In the genomic region with DNA sequence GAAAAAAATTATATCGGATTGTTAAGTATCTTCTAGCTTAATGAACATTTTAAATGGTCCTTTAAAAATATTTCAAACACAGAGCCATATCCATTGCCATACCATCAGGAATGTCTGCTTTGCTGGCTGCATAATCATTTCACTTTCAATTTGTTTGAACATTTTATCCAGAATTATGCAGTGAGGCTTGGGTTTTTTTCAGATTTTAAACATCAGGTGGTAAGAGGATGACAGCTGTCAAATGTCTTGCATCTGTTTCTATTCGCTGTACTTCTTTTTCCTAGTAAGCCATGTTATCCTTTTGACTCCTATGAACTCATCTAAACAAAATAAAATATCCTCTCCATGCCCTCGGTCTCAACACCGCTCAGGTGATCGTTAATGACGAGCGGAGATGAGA, we compare ENCODE assay signal across 8 cellular contexts. TPM values are rescaled to one million over a fixed set of nuclear protein-coding genes. Genes with fewer than 3 reads are reported as not detected.
DNase-seq lines count a peak whose midpoint lies in the region; ATAC-seq, FAIRE-seq and TF ChIP-seq lines count a peak whose summit lies in the region.
"Had no signal": no experiment of that assay in that cellular context is flagged by ENCODE, and none has a peak within 500 bp of the region (broad histone marks: within the 10 kb centered on the region; RNA-seq: fewer than 3 reads in every experiment).

No MANE protein-coding gene starts in this region.

- peak overlapping the region; percentile 96 for H3K4me3 ChIP-seq in GM23338
- peak overlapping the region; percentile 96 for H3K4me3 ChIP-seq in fibroblast of mammary gland (ENCODE audit: control insufficient read depth, low read depth, low read length)
- peak overlapping the region; percentile 95 for H3K4me3 ChIP-seq in skeletal muscle cell (ENCODE audit: low read depth, low read length)

- peaks cover 3% of the 10 kb centered on the region for H3K36me3 Mint-ChIP-seq in GM23338 (ENCODE audit: low read depth)

- no peak for TF ChIP-seq CTCF in GM23338 (conservative IDR thresholded peaks at IDR 0.05; ENCODE audit: low read depth in 2 of 2)
- no peak for TF ChIP-seq CTCF in fibroblast of mammary gland (conservative IDR thresholded peaks at IDR 0.05; ENCODE audit: control insufficient read depth, insufficient read depth, low read depth, low read length)

- H3F3A ChIP-seq in GM23338 (replicated peaks; ENCODE audit: low read depth), result 0 out of 2 replicates have a peak, but pooled peaks cover 5% of the 10 kb centered on the region

- H3K4me1 ChIP-seq in GM23338 (ENCODE audit: insufficient read depth), result peaks cover 10% of the 10 kb centered on the region

- peaks cover 9% of the 10 kb centered on the region; the same call in 2 of the 3 replicates for H3K4me1 Mint-ChIP-seq in GM23338

- peaks cover 11% of the 10 kb centered on the region; the same call in 1 of the 2 replicates for H3K27me3 ChIP-seq in GM23338 (ENCODE audit: insufficient read depth)

- H3K9me2 ChIP-seq in GM23338 (ENCODE audit: insufficient read depth), result 0 out of 2 replicates have a peak, but pooled peaks cover 6% of the 10 kb centered on the region

- peak overlapping the region; percentile 95; the same call in 1 of the 2 replicates for H3K27ac ChIP-seq in GM23338 (ENCODE audit: low read depth)

- H4K20me1 ChIP-seq in GM23338 (replicated peaks; ENCODE audit: insufficient read depth), result peaks cover 24% of the 10 kb centered on the region

- no peak for DNase-seq in GM23338 (ENCODE audit: low spot score)
- DNase-seq in RKO (ENCODE audit: low spot score), result peak; percentile 19
- DNase-seq in fibroblast of mammary gland (ENCODE audit: low read depth), result no peak
- DNase-seq in skeletal muscle cell (ENCODE audit: low read depth), result no peak
- DNase-seq in NCI-H510A treated with DMSO at 0.1 percent for 48 hours (lab: John Stamatoyannopoulos, UW), result no peak
- DNase-seq in NCI-H2029 treated with DMSO at 0.1 percent for 48 hours (lab: John Stamatoyannopoulos, UW), result no peak
- DNase-seq in frontal cortex (ENCODE audit: low spot score in 2 of 2), result no peak

- H3K4me2 ChIP-seq in GM23338, result peak overlapping the region; percentile 96

- no peak for FAIRE-seq in frontal cortex (lab: Jason Lieb, UNC)
- FAIRE-seq: islet of Langerhans had no signal

- H3K27me3 Mint-ChIP-seq in GM23338 (ENCODE audit: insufficient read depth, low read depth, poor library complexity), result peaks cover 16% of the 10 kb centered on the region

- peaks cover 57% of the 10 kb centered on the region for H3K79me2 ChIP-seq in GM23338 (replicated peaks; ENCODE audit: insufficient read depth)

- peaks cover 6% of the 10 kb centered on the region for H3K9me3 Mint-ChIP-seq in GM23338

- no peaks in the 10 kb centered on the region for H3K36me3 ChIP-seq in GM23338 (ENCODE audit: insufficient read depth)

- peak overlapping the region; percentile 97 for H3K27ac Mint-ChIP-seq in GM23338

- H2AFZ ChIP-seq in GM23338, result no peak overlapping the region

- peak overlapping the region; percentile 88 for H3K4me3 Mint-ChIP-seq in GM23338

- no peak for ATAC-seq in GM23338

TF ChIP-seq in GM23338, 12 proteins besides CTCF, POLR2A, EP300 and RAD21:
- TF ChIP-seq ZNF331 (CRISPR knock-in tag; IDR thresholded peaks at IDR 0.05; ENCODE audit: low read depth), result no peak
- TF ChIP-seq STAT1 (IDR thresholded peaks at IDR 0.05; ENCODE audit: unreplicated experiment), result no peak
- TF ChIP-seq ZNF114 (CRISPR knock-in tag; IDR thresholded peaks at IDR 0.05), result no peak
- TF ChIP-seq NANOG (IDR thresholded peaks at IDR 0.05; ENCODE audit: borderline replicate concordance), result no peak
TF ChIP-seq in GM23338: peak in this region for 0.

RNA-seq across cellular contexts. Expression of a gene that starts 0.8 kb away (rescaled TPM):
- total RNA-seq in GM23338 (2014; rRNA removed; shearing (Covaris generic)), result 70.5 and 75.8 TPM in 2 replicates
- 194 and 228 TPM in 2 replicates for polyA plus RNA-seq in GM23338 (2016; fragmentation: Nextera tagmentation; extraction: Ambion mirVana)
- 55.0 TPM for total RNA-seq in frontal cortex

RNA-seq across cellular contexts. Expression of a gene that starts 41.4 kb away (rescaled TPM):
- 0.03 TPM in 1 of 2 replicates, not detected in the other for total RNA-seq in GM23338 (2014; rRNA removed; shearing (Covaris generic))
- 0.19 and 0.21 TPM in 2 replicates for polyA plus RNA-seq in GM23338 (2016; fragmentation: Nextera tagmentation; extraction: Ambion mirVana)
- total RNA-seq in frontal cortex, result under 0.01 TPM
